In the genomic region with DNA sequence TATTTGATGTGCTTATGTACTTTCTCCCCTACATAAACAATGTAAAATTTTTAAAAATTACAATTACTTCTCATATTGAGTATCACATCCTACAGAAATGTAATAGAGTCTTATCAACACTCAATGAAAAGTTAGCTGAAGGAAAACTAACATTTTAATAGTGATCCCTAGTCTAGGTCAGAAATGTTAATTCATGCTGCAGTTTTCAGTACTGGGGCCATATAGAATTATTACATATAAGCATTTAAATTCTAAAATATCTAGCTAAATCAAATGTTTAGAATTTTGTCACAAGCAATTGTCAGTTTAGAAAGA, we compare ENCODE assay signal across 23 cellular contexts. TPM values are rescaled to one million over a fixed set of nuclear protein-coding genes. Genes with fewer than 3 reads are reported as not detected.
A peak's percentile ranks its signal among the peaks of the same experiment; 100 is the strongest.
DNase-seq lines count a peak whose midpoint lies in the region; ATAC-seq and TF ChIP-seq lines count a peak whose summit lies in the region.
"Had no signal": no experiment of that assay in that cellular context is flagged by ENCODE, and none has a peak within 500 bp of the region (broad histone marks: within the 10 kb centered on the region; RNA-seq: fewer than 3 reads in every experiment).

No MANE protein-coding gene starts in this region.

- no peaks in the 10 kb centered on the region for H3K27me3 ChIP-seq in GM23248 (replicated peaks; ENCODE audit: insufficient read depth)
- H3K27me3 ChIP-seq in Panc1 (ENCODE audit: control insufficient read depth, insufficient read depth, low read length): no peaks in the 10 kb centered on the region
- no peaks in the 10 kb centered on the region for H3K27me3 ChIP-seq in smooth muscle cell (ENCODE audit: low read depth)
- H3K27me3 ChIP-seq in BE2C: no peaks in the 10 kb centered on the region
- H3K27me3 ChIP-seq: ovary, right atrium auricular region, transverse colon had no signal

- H3K27ac ChIP-seq in GM23248 (no peak overlapping the region), Panc1 (ENCODE audit: low read length) (no peak overlapping the region), smooth muscle cell (ENCODE audit: low read depth) (no peak overlapping the region)
- H3K27ac ChIP-seq: heart left ventricle, ovary, right atrium auricular region, transverse colon had no signal

- H3K36me3 ChIP-seq in GM23248 (ENCODE audit: low read depth) (no peaks in the 10 kb centered on the region), Panc1 (ENCODE audit: control insufficient read depth, insufficient read depth, low read length) (no peaks in the 10 kb centered on the region), smooth muscle cell (ENCODE audit: low read depth) (no peaks in the 10 kb centered on the region), BE2C (no peaks in the 10 kb centered on the region; the same call in none of the 2 replicates)
- H3K36me3 ChIP-seq: heart left ventricle, ovary, right atrium auricular region, transverse colon had no signal

- no TSS peak for BruUV-seq in Panc1 (replicated peaks; lab: Mats Ljungman, UMichigan)

- H3K79me2 ChIP-seq in GM23248 (ENCODE audit: insufficient read depth): no peaks in the 10 kb centered on the region
- no peaks in the 10 kb centered on the region for H3K79me2 ChIP-seq in smooth muscle cell (ENCODE audit: low read depth)

- no peak for DNase-seq in activated CD8-positive, alpha-beta T cell treated with anti-CD3 and anti-CD28 coated beads for 36 hours
- DNase-seq in activated CD8-positive, alpha-beta T cell treated with anti-CD3 and anti-CD28 coated beads, Interleukin-2, amount 10 ng/mL, durations not matched to agents 7 days and 5 days: no peak
- DNase-seq in GM23248: no peak
- DNase-seq in Panc1 (ENCODE audit: low read depth, low spot score): no peak
- DNase-seq in smooth muscle cell (lab: John Stamatoyannopoulos, UW; ENCODE audit: unreplicated experiment): no peak
- no peak for DNase-seq in BE2C
- DNase-seq in GF-D8 (lab: John Stamatoyannopoulos, UW): no peak
- DNase-seq in head of caudate nucleus: no peak
- DNase-seq: 8988T; activated CD4-positive, alpha-beta T cell treated with anti-CD3 and anti-CD28 coated beads for 1 hour; activated naive CD4-positive, alpha-beta T cell treated with anti-CD3 and anti-CD28 coated beads for 36 hours; activated T-cell treated with anti-CD3 and anti-CD28 coated beads, Interleukin-2, amount 50 U/mL, for 72 hours; Calu3; heart left ventricle; left cardiac atrium; ovary; Right ventricle myocardium superior; stimulated activated naive CD8-positive, alpha-beta T cell treated with anti-CD3 and anti-CD28 coated beads, Interleukin-15, amount 100 ng/mL, for 72 hours; transverse colon had no signal

- intact Hi-C loops in activated CD8-positive, alpha-beta T cell treated with anti-CD3 and anti-CD28 coated beads for 36 hours (cut with micrococcal nuclease): loop anchor here (1.0 to 10.0 kb wide), 2 partner anchors 155 to 180 kb away; no protein-coding TSS in a partner anchor
- intact Hi-C loops in Panc1 (cut with micrococcal nuclease; ENCODE audit: unreplicated experiment) (loop anchor here (1.0 kb wide), 1 partner anchor 155 kb away; no protein-coding TSS in a partner anchor), head of caudate nucleus (cut with DNase I) (loop anchor here (5.0 kb wide), 2 partner anchors 38 to 158 kb away; partner anchors contain the start of gene SLC6A15)

- POLR2A ChIA-PET in activated CD8-positive, alpha-beta T cell treated with anti-CD3 and anti-CD28 coated beads for 36 hours (lab: Charles Lee): no interaction called here
- POLR2A ChIA-PET in activated CD8-positive, alpha-beta T cell treated with anti-CD3 and anti-CD28 coated beads, Interleukin-2, amount 10 ng/mL, durations not matched to agents 7 days and 5 days (lab: Charles Lee): no interaction called here
- POLR2A ChIA-PET in Panc1 (lab: Charles Lee): no interaction called here

- H3K4me1 Mint-ChIP-seq in activated CD8-positive, alpha-beta T cell treated with anti-CD3 and anti-CD28 coated beads for 36 hours (ENCODE audit: low read depth): no peaks in the 10 kb centered on the region
- H3K4me1 Mint-ChIP-seq in activated CD8-positive, alpha-beta T cell treated with anti-CD3 and anti-CD28 coated beads, Interleukin-2, amount 10 ng/mL, durations not matched to agents 7 days and 5 days (ENCODE audit: low read depth): no peaks in the 10 kb centered on the region
- H3K4me1 Mint-ChIP-seq: stimulated activated naive CD8-positive, alpha-beta T cell treated with anti-CD3 and anti-CD28 coated beads, Interleukin-15, amount 100 ng/mL, for 72 hours had no signal

- peaks cover 4% of the 10 kb centered on the region for H3K27me3 Mint-ChIP-seq in activated CD8-positive, alpha-beta T cell treated with anti-CD3 and anti-CD28 coated beads for 36 hours
- no peaks in the 10 kb centered on the region for H3K27me3 Mint-ChIP-seq in activated CD8-positive, alpha-beta T cell treated with anti-CD3 and anti-CD28 coated beads, Interleukin-2, amount 10 ng/mL, durations not matched to agents 7 days and 5 days (ENCODE audit: low read depth)
- H3K27me3 Mint-ChIP-seq: dendritic cell treated with granulocyte-macrophage colony-stimulating factor and Interleukin-4, amounts not matched to agents 40 ng/mL and 50 ng/mL, for 4 days; memory B cell; stimulated activated naive CD8-positive, alpha-beta T cell treated with anti-CD3 and anti-CD28 coated beads, Interleukin-15, amount 100 ng/mL, for 72 hours had no signal

- in situ Hi-C loops in GM23248 (cut with MboI) (no loop called here), Panc1 (cut with HindIII; ENCODE audit: low pct_unique_long_range_greater_than_20kb, low sequenced_read_pairs) (no loop called here)

- H3K9me3 Mint-ChIP-seq in activated CD8-positive, alpha-beta T cell treated with anti-CD3 and anti-CD28 coated beads for 36 hours: no peaks in the 10 kb centered on the region
- no peaks in the 10 kb centered on the region for H3K9me3 Mint-ChIP-seq in activated CD8-positive, alpha-beta T cell treated with anti-CD3 and anti-CD28 coated beads, Interleukin-2, amount 10 ng/mL, durations not matched to agents 7 days and 5 days (ENCODE audit: insufficient read depth)
- H3K9me3 Mint-ChIP-seq: activated naive CD4-positive, alpha-beta T cell treated with anti-CD3 and anti-CD28 coated beads for 36 hours; activated T-cell treated with anti-CD3 and anti-CD28 coated beads, Interleukin-2, amount 50 U/mL, for 72 hours; dendritic cell treated with granulocyte-macrophage colony-stimulating factor and Interleukin-4, amounts not matched to agents 40 ng/mL and 50 ng/mL, for 4 days; memory B cell; stimulated activated naive CD8-positive, alpha-beta T cell treated with anti-CD3 and anti-CD28 coated beads, Interleukin-15, amount 100 ng/mL, for 72 hours had no signal

- H3K4me2 ChIP-seq in GM23248 (ENCODE audit: unreplicated experiment) (no peak overlapping the region), smooth muscle cell (peak overlapping the region; percentile 32)

- H3K9ac ChIP-seq in GM23248 (no peak overlapping the region), smooth muscle cell (ENCODE audit: low read depth) (no peak overlapping the region)

- H3K4me3 ChIP-seq in GM23248: no peak overlapping the region
- H3K4me3 ChIP-seq in Panc1 (ENCODE audit: low read depth in 2 of 2, low read length in 2 of 2): no peak overlapping the region
- H3K4me3 ChIP-seq in smooth muscle cell: no peak overlapping the region
- H3K4me3 ChIP-seq in BE2C (ENCODE audit: low read depth, low read length): no peak overlapping the region
- H3K4me3 ChIP-seq: heart left ventricle, ovary, right atrium auricular region, transverse colon had no signal

- CTCF ChIA-PET in activated CD8-positive, alpha-beta T cell treated with anti-CD3 and anti-CD28 coated beads for 36 hours (lab: Charles Lee): interaction anchor here (1.0 to 8.6 kb wide), 11 partner anchors 11 to 997 kb away, joined by 3 to 124 read pairs (median 4); partner anchors contain the start of genes LRRIQ1 and TSPAN19
- CTCF ChIA-PET in activated CD8-positive, alpha-beta T cell treated with anti-CD3 and anti-CD28 coated beads, Interleukin-2, amount 10 ng/mL, durations not matched to agents 7 days and 5 days (lab: Charles Lee): interaction anchor here (0.5 to 5.9 kb wide), 6 partner anchors 151 to 190 kb away, joined by 3 to 71 read pairs (median 5); partner anchors contain the start of genes LRRIQ1 and TSPAN19
- CTCF ChIA-PET in Panc1 (lab: Charles Lee): interaction anchor here (0.7 kb wide), 1 partner anchor 72 kb away, joined by 3 read pairs; no protein-coding TSS in a partner anchor

- peak; percentile 55 for TF ChIP-seq CTCF in activated CD8-positive, alpha-beta T cell treated with anti-CD3 and anti-CD28 coated beads for 36 hours (IDR thresholded peaks at IDR 0.05)
- TF ChIP-seq CTCF in Panc1 (IDR thresholded peaks at IDR 0.05) (peak; percentile 45; the same call in 1 of the 2 replicates), smooth muscle cell (IDR thresholded peaks at IDR 0.05; ENCODE audit: borderline replicate concordance, insufficient read depth, poor library complexity, severe bottlenecking) (no peak), BE2C (IDR thresholded peaks at IDR 0.05; ENCODE audit: low read depth, low read length) (no peak)

- H3K9me3 ChIP-seq in GM23248 (ENCODE audit: low read depth) (no peaks in the 10 kb centered on the region), Panc1 (ENCODE audit: control insufficient read depth, insufficient read depth, low read depth, low read length) (no peaks in the 10 kb centered on the region), smooth muscle cell (replicated peaks; ENCODE audit: low read depth) (no peaks in the 10 kb centered on the region), BE2C (no peaks in the 10 kb centered on the region)
- H3K9me3 ChIP-seq: heart left ventricle, ovary, right atrium auricular region, transverse colon had no signal

- no peak overlapping the region for H3K27ac Mint-ChIP-seq in activated CD8-positive, alpha-beta T cell treated with anti-CD3 and anti-CD28 coated beads for 36 hours
- H3K27ac Mint-ChIP-seq in activated CD8-positive, alpha-beta T cell treated with anti-CD3 and anti-CD28 coated beads, Interleukin-2, amount 10 ng/mL, durations not matched to agents 7 days and 5 days: no peak overlapping the region
- H3K27ac Mint-ChIP-seq: activated naive CD4-positive, alpha-beta T cell treated with anti-CD3 and anti-CD28 coated beads for 36 hours; activated T-cell treated with anti-CD3 and anti-CD28 coated beads, Interleukin-2, amount 50 U/mL, for 72 hours; dendritic cell treated with granulocyte-macrophage colony-stimulating factor and Interleukin-4, amounts not matched to agents 40 ng/mL and 50 ng/mL, for 4 days; memory B cell; stimulated activated naive CD8-positive, alpha-beta T cell treated with anti-CD3 and anti-CD28 coated beads, Interleukin-15, amount 100 ng/mL, for 72 hours had no signal

- H2AFZ ChIP-seq in GM23248 (peak overlapping the region; percentile 26), smooth muscle cell (ENCODE audit: low read depth) (peak overlapping the region; percentile 65)

- no peaks in the 10 kb centered on the region for H3F3A ChIP-seq in GM23248 (ENCODE audit: insufficient read depth)
- H3F3A ChIP-seq in smooth muscle cell (ENCODE audit: low read depth): no peaks in the 10 kb centered on the region

- no peak overlapping the region for H3K4me3 Mint-ChIP-seq in activated CD8-positive, alpha-beta T cell treated with anti-CD3 and anti-CD28 coated beads for 36 hours
- no peak overlapping the region for H3K4me3 Mint-ChIP-seq in activated CD8-positive, alpha-beta T cell treated with anti-CD3 and anti-CD28 coated beads, Interleukin-2, amount 10 ng/mL, durations not matched to agents 7 days and 5 days
- H3K4me3 Mint-ChIP-seq: activated naive CD4-positive, alpha-beta T cell treated with anti-CD3 and anti-CD28 coated beads for 36 hours; activated T-cell treated with anti-CD3 and anti-CD28 coated beads, Interleukin-2, amount 50 U/mL, for 72 hours; dendritic cell treated with granulocyte-macrophage colony-stimulating factor and Interleukin-4, amounts not matched to agents 40 ng/mL and 50 ng/mL, for 4 days; memory B cell; stimulated activated naive CD8-positive, alpha-beta T cell treated with anti-CD3 and anti-CD28 coated beads, Interleukin-15, amount 100 ng/mL, for 72 hours had no signal

- H3K9me2 ChIP-seq in GM23248 (ENCODE audit: insufficient read depth): no peaks in the 10 kb centered on the region

- ATAC-seq in activated CD8-positive, alpha-beta T cell treated with anti-CD3 and anti-CD28 coated beads for 36 hours: no peak
- ATAC-seq in activated CD8-positive, alpha-beta T cell treated with anti-CD3 and anti-CD28 coated beads, Interleukin-2, amount 10 ng/mL, durations not matched to agents 7 days and 5 days: no peak
- no peak for ATAC-seq in Panc1
- ATAC-seq: heart left ventricle had no signal

- no peaks in the 10 kb centered on the region for H3K36me3 Mint-ChIP-seq in activated CD8-positive, alpha-beta T cell treated with anti-CD3 and anti-CD28 coated beads for 36 hours (ENCODE audit: low read depth)
- H3K36me3 Mint-ChIP-seq in activated CD8-positive, alpha-beta T cell treated with anti-CD3 and anti-CD28 coated beads, Interleukin-2, amount 10 ng/mL, durations not matched to agents 7 days and 5 days (ENCODE audit: low read depth): no peaks in the 10 kb centered on the region
- H3K36me3 Mint-ChIP-seq: memory B cell had no signal

- H4K20me1 ChIP-seq in GM23248 (ENCODE audit: insufficient read depth): no peaks in the 10 kb centered on the region
- H4K20me1 ChIP-seq in smooth muscle cell (ENCODE audit: low read depth): no peaks in the 10 kb centered on the region

- H3K4me1 ChIP-seq in GM23248 (ENCODE audit: insufficient read depth) (no peaks in the 10 kb centered on the region), Panc1 (ENCODE audit: control insufficient read depth, insufficient read depth, low read length) (no peaks in the 10 kb centered on the region), smooth muscle cell (ENCODE audit: low read depth) (peaks cover 8% of the 10 kb centered on the region), BE2C (peaks cover 8% of the 10 kb centered on the region; the same call in 1 of the 2 replicates)
- H3K4me1 ChIP-seq: heart left ventricle, right atrium auricular region, transverse colon had no signal

RNA-seq across cellular contexts. Expression of gene SLC6A15, which starts 37.8 kb away (rescaled TPM):
- not detected for total RNA-seq in activated CD8-positive, alpha-beta T cell treated with anti-CD3 and anti-CD28 coated beads for 36 hours
- total RNA-seq in activated CD8-positive, alpha-beta T cell treated with anti-CD3 and anti-CD28 coated beads, Interleukin-2, amount 10 ng/mL, durations not matched to agents 7 days and 5 days: not detected
- 2.6 and 3.2 TPM in 2 replicates for total RNA-seq in GM23248 (2014; rRNA removed; shearing (Covaris generic))
- polyA plus RNA-seq in GM23248 (2016; fragmentation: Nextera tagmentation; extraction: Ambion mirVana) (2.0 and 3.4 TPM in 2 replicates), smooth muscle cell (4.4 and 6.4 TPM in 2 replicates)
- total RNA-seq in Panc1 (2021; ENCODE audit: unreplicated experiment) (0.36 TPM), smooth muscle cell (11.6 and 21.1 TPM in 2 replicates)
- polyA plus RNA-seq in Panc1 (2012; ENCODE audit: insufficient read length): not detected
- 31.7 TPM for polyA plus RNA-seq in BE2C (2012; ENCODE audit: insufficient read depth, insufficient read length, low read depth)
- total RNA-seq: Calu3, cardiac septum, heart left ventricle, right atrium auricular region, Right ventricle myocardium superior had no signal
- polyA plus RNA-seq: heart left ventricle had no signal

Comparison
In these comparisons a context has a peak if more than half of its experiments do, and no peak if none do; other contexts are left out.
1. CTCF ChIP-seq: peak in activated CD8-positive, alpha-beta T cell treated with anti-CD3 and anti-CD28 coated beads for 36 hours (single experiment) and Panc1 (single experiment); none in smooth muscle cell (single experiment) and BE2C (single experiment).